Comparison of ENCODE assay signal across 12 cellular contexts in genomic region chr3:142858043-142858442, GRCh38. TPM values are rescaled to one million over a fixed set of nuclear protein-coding genes. Genes with fewer than 3 reads are reported as not detected.
"Had no signal": no experiment of that assay in that cellular context is flagged by ENCODE, and none has a peak within 500 bp of the region (broad histone marks: within the 10 kb centered on the region; RNA-seq: fewer than 3 reads in every experiment).

No MANE protein-coding gene starts in this region.

- H3K4me1 Mint-ChIP-seq: activated naive CD4-positive, alpha-beta T cell treated with anti-CD3 and anti-CD28 coated beads, Interleukin-2, amount 10 ng/mL, durations not matched to agents 7 days and 5 days; naive B cell had no signal

- H3K27me3 ChIP-seq: gastrocnemius medialis, ovary, sigmoid colon had no signal

- ATAC-seq: activated CD4-positive, CD25-positive, alpha-beta regulatory T cell treated with anti-CD3 and anti-CD28 coated beads, Interleukin-2, amount 50 U/mL, for 24 hours; gastrocnemius medialis; left lung had no signal

- H3K4me3 Mint-ChIP-seq: activated naive CD4-positive, alpha-beta T cell treated with anti-CD3 and anti-CD28 coated beads, Interleukin-2, amount 10 ng/mL, durations not matched to agents 7 days and 5 days; naive B cell had no signal

- H3K27ac ChIP-seq: left lung, ovary, sigmoid colon had no signal

- H3K9me3 Mint-ChIP-seq: activated naive CD4-positive, alpha-beta T cell treated with anti-CD3 and anti-CD28 coated beads, Interleukin-2, amount 10 ng/mL, durations not matched to agents 7 days and 5 days; activated T-helper 2 cell treated with anti-CD3 and anti-CD28 coated beads, Interferon-gamma antibody, Interleukin-2, Interleukin-4, amounts not matched to agents 10 μg/mL and 5 μg/mL and 100 μg/mL, durations not matched to agents 14 hours and 24 hours and 36 hours; naive B cell had no signal

- H3K4me3 ChIP-seq: gastrocnemius medialis, left lung, ovary, sigmoid colon had no signal

- H3K36me3 ChIP-seq: gastrocnemius medialis, left lung, ovary, sigmoid colon had no signal

- H3K4me1 ChIP-seq: gastrocnemius medialis, sigmoid colon had no signal

- H3K36me3 Mint-ChIP-seq: activated naive CD4-positive, alpha-beta T cell treated with anti-CD3 and anti-CD28 coated beads, Interleukin-2, amount 10 ng/mL, durations not matched to agents 7 days and 5 days; naive B cell had no signal

- H3K27ac Mint-ChIP-seq: activated naive CD4-positive, alpha-beta T cell treated with anti-CD3 and anti-CD28 coated beads, Interleukin-2, amount 10 ng/mL, durations not matched to agents 7 days and 5 days; activated T-helper 2 cell treated with anti-CD3 and anti-CD28 coated beads, Interferon-gamma antibody, Interleukin-2, Interleukin-4, amounts not matched to agents 10 μg/mL and 5 μg/mL and 100 μg/mL, durations not matched to agents 14 hours and 24 hours and 36 hours; naive B cell had no signal

- DNase-seq: activated CD4-positive, alpha-beta T cell treated with anti-CD3 and anti-CD28 coated beads, Interleukin-2, amount 50 U/mL, for 4 hours; activated naive CD4-positive, alpha-beta T cell treated with anti-CD3 and anti-CD28 coated beads, Interleukin-2, amount 10 ng/mL, durations not matched to agents 7 days and 5 days; gastrocnemius medialis; left lung; naive B cell; ovary; sigmoid colon; stimulated activated CD4-positive, alpha-beta T cell treated with anti-CD3 and anti-CD28 coated beads, Interleukin-1b, Interleukin-23, amount 100 ng/mL, for 48 hours; T-helper 9 cell had no signal

- H3K9me3 ChIP-seq: gastrocnemius medialis, left lung, ovary, sigmoid colon had no signal

RNA-seq across cellular contexts. Expression of gene PCOLCE2, which starts 30.8 kb away (rescaled TPM):
- total RNA-seq: activated T-helper 2 cell treated with anti-CD3 and anti-CD28 coated beads, Interferon-gamma antibody, Interleukin-2, Interleukin-4, amounts not matched to agents 10 μg/mL and 5 μg/mL and 100 μg/mL, durations not matched to agents 14 hours and 24 hours and 36 hours; mononuclear cell had no signal
